Comparison of ENCODE assay signal across 7 cellular contexts in genomic region chr9:106862115-106862945, GRCh38. TPM values are rescaled to one million over a fixed set of nuclear protein-coding genes. Genes with fewer than 3 reads are reported as not detected.
DNase-seq lines count a peak whose midpoint lies in the region; ATAC-seq and FAIRE-seq lines count a peak whose summit lies in the region.

No MANE protein-coding gene starts in this region.

- H3K27ac ChIP-seq in right cardiac atrium (ENCODE audit: low read length): peak overlapping the region; percentile 68

- no peaks in the 10 kb centered on the region for H3K27me3 ChIP-seq in right cardiac atrium (ENCODE audit: control insufficient read depth, insufficient read depth)

- H3K27me3 Mint-ChIP-seq in activated naive CD8-positive, alpha-beta T cell treated with anti-CD3 and anti-CD28 coated beads for 36 hours: peaks cover 78% of the 10 kb centered on the region

- no peaks in the 10 kb centered on the region for H3K9me3 ChIP-seq in right cardiac atrium (ENCODE audit: control insufficient read depth, low read length)

- peaks cover 5% of the 10 kb centered on the region for H3K36me3 Mint-ChIP-seq in activated naive CD8-positive, alpha-beta T cell treated with anti-CD3 and anti-CD28 coated beads for 36 hours

- DNase-seq in EL (peak; percentile 51), Kasumi-1 (lab: John Stamatoyannopoulos, UW) (peak; percentile 64 to 72), right cardiac atrium (peak; percentile 19 to 64 (median 57)), retina (peak; percentile 90), GM19239 (ENCODE audit: insufficient read length, low spot score) (no peak)
- DNase-seq in activated naive CD8-positive, alpha-beta T cell treated with anti-CD3 and anti-CD28 coated beads for 36 hours: no peak
- DNase-seq in activated effector memory CD4-positive, alpha-beta T cell treated with anti-CD3 and anti-CD28 coated beads, Interleukin-2, amount 50 U/mL, for 16 hours: no peak

- H3K4me1 Mint-ChIP-seq in activated naive CD8-positive, alpha-beta T cell treated with anti-CD3 and anti-CD28 coated beads for 36 hours: peaks cover 25% of the 10 kb centered on the region

- peak overlapping the region; percentile 95 for H3K4me3 ChIP-seq in right cardiac atrium (ENCODE audit: low read length)

- peak; percentile 9 to 11 for ATAC-seq in right cardiac atrium

- intact Hi-C loops in right cardiac atrium (cut with DNase I): loop anchor here (5.0 to 10.0 kb wide), 6 partner anchors 52 to 960 kb away; no protein-coding TSS in a partner anchor

- peak overlapping the region; percentile 70 for H3K4me3 Mint-ChIP-seq in activated naive CD8-positive, alpha-beta T cell treated with anti-CD3 and anti-CD28 coated beads for 36 hours

- FAIRE-seq in GM19239 (lab: Jason Lieb, UNC): no peak

- peaks cover 2% of the 10 kb centered on the region for H3K9me3 Mint-ChIP-seq in activated naive CD8-positive, alpha-beta T cell treated with anti-CD3 and anti-CD28 coated beads for 36 hours

- WGBS in right cardiac atrium: under 1% methylated on average over 37 of the region's 37 CpGs

- no peak overlapping the region for H3K27ac Mint-ChIP-seq in activated naive CD8-positive, alpha-beta T cell treated with anti-CD3 and anti-CD28 coated beads for 36 hours

- H3K4me1 ChIP-seq in right cardiac atrium (ENCODE audit: control insufficient read depth, insufficient read depth, low read length): peaks cover 2% of the 10 kb centered on the region

RNA-seq across cellular contexts. Expression of gene ZNF462, which starts 0.6 kb away (rescaled TPM):
- under 1 TPM in 1 of 2 experiments, not detected in 1; 0.23 TPM for total RNA-seq in activated naive CD8-positive, alpha-beta T cell treated with anti-CD3 and anti-CD28 coated beads for 36 hours
- 10 to 100 TPM; 29.0 to 34.6 (median 31.8) TPM for total RNA-seq in right cardiac atrium
- polyA plus RNA-seq in right cardiac atrium: 5.2 TPM

Comparison
In these comparisons a context has a peak if more than half of its experiments do, and no peak if none do; other contexts are left out.
1. DNase-seq: peak in EL (single experiment), Kasumi-1 (2 of 2), right cardiac atrium (3 of 3) and retina (single experiment); none in activated naive CD8-positive, alpha-beta T cell treated with anti-CD3 and anti-CD28 coated beads for 36 hours (single experiment), GM19239 (single experiment) and activated effector memory CD4-positive, alpha-beta T cell treated with anti-CD3 and anti-CD28 coated beads, Interleukin-2, amount 50 U/mL, for 16 hours (single experiment).
2. RNA of gene ZNF462, which starts 0.6 kb away (total RNA-seq): 29.0 to 34.6 TPM in right cardiac atrium; 0.23 TPM in activated naive CD8-positive, alpha-beta T cell treated with anti-CD3 and anti-CD28 coated beads for 36 hours; every median in the first group is over 10 times any median in the second.